Comparison of ENCODE assay signal across 2 cellular contexts in genomic region chr4:169663894-169664293, GRCh38.
A peak's percentile ranks its signal among the peaks of the same experiment; 100 is the strongest.
TF ChIP-seq lines count a peak whose summit lies in the region.

No MANE protein-coding gene starts in this region.

TF ChIP-seq in HCT116, 20 proteins besides CTCF, POLR2A, EP300 and RAD21:
- no peak for TF ChIP-seq REST (IDR thresholded peaks at IDR 0.05; ENCODE audit: low read depth)
- TF ChIP-seq FOSL1 (IDR thresholded peaks at IDR 0.05; ENCODE audit: low read depth), result peak; percentile 19; the same call in 1 of the 2 replicates

TF ChIP-seq in endothelial cell of umbilical vein, 7 proteins besides CTCF, POLR2A, EP300 and RAD21 (continued from another document):
- TF ChIP-seq POLR2AphosphoS5 (IDR thresholded peaks at IDR 0.05; ENCODE audit: insufficient read depth, low read depth, low read length) (peak; percentile 54), MAX (IDR thresholded peaks at IDR 0.05; ENCODE audit: insufficient read depth, insufficient read length) (no peak), FOS (IDR thresholded peaks at IDR 0.05; ENCODE audit: borderline replicate concordance, insufficient read depth, low read length) (peak; percentile 45)
